7 cellular contexts compared by ENCODE assay signal in genomic region chr6:168848797-168849196, GRCh38.
"Had no signal": no experiment of that assay in that cellular context is flagged by ENCODE, and none has a peak within 500 bp of the region (broad histone marks: within the 10 kb centered on the region; RNA-seq: fewer than 3 reads in every experiment).

No MANE protein-coding gene starts in this region.

- H3K27ac Mint-ChIP-seq: HFFc6 had no signal

- H3K36me3 ChIP-seq: HAP-1 had no signal

- H3K4me1 ChIP-seq: HAP-1 had no signal

- H3K9me3 ChIP-seq: HAP-1 had no signal

- H3K9ac ChIP-seq: GM23248 had no signal

- H3K4me3 Mint-ChIP-seq: HFFc6 had no signal

- DNase-seq: GM23248, GOT3, H7, HFFc6, IMR-90 had no signal

- H3K4me3 ChIP-seq: GM23248, HAP-1, K562 had no signal

- H3K27ac ChIP-seq: GM23248 had no signal
